Comparison of ENCODE assay signal across 8 cellular contexts in genomic region chr15:31004220-31004733, GRCh38. TPM values are rescaled to one million over a fixed set of nuclear protein-coding genes. Genes with fewer than 3 reads are reported as not detected.
DNase-seq lines count a peak whose midpoint lies in the region; ATAC-seq and TF ChIP-seq lines count a peak whose summit lies in the region.

No MANE protein-coding gene starts in this region.

- H3K9me3 ChIP-seq in spleen = no peaks in the 10 kb centered on the region

- no peaks in the 10 kb centered on the region for H3K27me3 ChIP-seq in spleen (replicated peaks in 1 of 7)

- no peaks in the 10 kb centered on the region for H3K36me3 ChIP-seq in spleen

- DNase-seq in astrocyte of the cerebellum (ENCODE audit: low read depth) = peak; percentile 72
- no peak for DNase-seq in spleen
- DNase-seq in NCI-H526 (lab: John Stamatoyannopoulos, UW) = no peak
- no peak for DNase-seq in NCI-H446 (lab: John Stamatoyannopoulos, UW)
- DNase-seq in epidermal melanocyte (ENCODE audit: insufficient read length, low spot score) = no peak

- TF ChIP-seq POLR2A in GM15510 (IDR thresholded peaks at IDR 0.05; ENCODE audit: borderline replicate concordance, extremely low read depth, insufficient read length) (peak; percentile 37), spleen (IDR thresholded peaks at IDR 0.05) (no peak)

- peaks cover 0 to 47% (median 28%) of the 10 kb centered on the region in 6 donors for H3K4me1 ChIP-seq in spleen

- intact Hi-C loops in spleen (cut with DNase I; ENCODE audit: low total_unique reads) = no loop called here

- no peak for TF ChIP-seq CTCF in astrocyte of the cerebellum (IDR thresholded peaks at IDR 0.05; ENCODE audit: low read depth, low read length, missing control alignments)
- TF ChIP-seq CTCF in spleen (IDR thresholded peaks at IDR 0.05 in 8 of 11, conservative IDR thresholded peaks at IDR 0.05 in 3 of 11) = no peak

- 10 to 23% (median 13%) methylated on average over 5 of the region's 5 CpGs for WGBS in spleen, 5 donors

- in situ Hi-C loops in astrocyte of the cerebellum (cut with HindIII; ENCODE audit: low sequenced_read_pairs) = no loop called here

- H3K4me3 ChIP-seq in astrocyte of the cerebellum (ENCODE audit: low read depth, low read length) (no peak overlapping the region), spleen (peak overlapping the region in 1 of 8 donors; percentile 9)

- peak overlapping the region in 6 of 8 donors; percentile 1 to 60 (median 36) for H3K27ac ChIP-seq in spleen

- ATAC-seq in GM21515 (IDR thresholded peaks at IDR 0.05; ENCODE audit: unreplicated experiment) (peak; percentile 84), HG03571 (IDR thresholded peaks at IDR 0.05; ENCODE audit: unreplicated experiment) (peak; percentile 83)

RNA-seq across cellular contexts. Expression of gene MTMR10, which starts 12.8 kb away (rescaled TPM):
- 10 to 100 TPM; 29.2 to 67.9 (median 51.6) TPM for total RNA-seq in spleen
- 10 to 100 TPM in 2 of 3 donors, 1 to 10 TPM in 1; 8.2 to 14.5 (median 10.1) TPM for polyA plus RNA-seq in spleen
